In genomic region chr1:44043176-44044070, GRCh38 we compare ENCODE assay signal across 32 cellular contexts. TPM values are rescaled to one million over a fixed set of nuclear protein-coding genes. Genes with fewer than 3 reads are reported as not detected.
A peak's percentile ranks its signal among the peaks of the same experiment; 100 is the strongest.
DNase-seq lines count a peak whose midpoint lies in the region; FAIRE-seq and TF ChIP-seq lines count a peak whose summit lies in the region.
"Had no signal": no experiment of that assay in that cellular context is flagged by ENCODE, and none has a peak within 500 bp of the region (broad histone marks: within the 10 kb centered on the region; RNA-seq: fewer than 3 reads in every experiment).

No MANE protein-coding gene starts in this region.

- H3K27ac ChIP-seq in BLaER1: no peak overlapping the region
- H3K27ac ChIP-seq in H1 (ENCODE audit: low read depth, low read length): no peak overlapping the region
- H3K27ac ChIP-seq in stomach: peak overlapping the region in 1 of 5 donors; percentile 34
- H3K27ac ChIP-seq: gastroesophageal sphincter, GM23248, pancreas, SJSA1, skin epidermis, testis had no signal

- no peak overlapping the region for H3K56ac ChIP-seq in H1 (replicated peaks; ENCODE audit: insufficient read length, low read depth, low read length)

- peak; percentile 55 for DNase-seq in NCI-H69 (lab: John Stamatoyannopoulos, UW)
- no peak for DNase-seq in H1 (ENCODE audit: low read depth in 1 of 2, low spot score in 2 of 2)
- DNase-seq in mesenteric fat pad (ENCODE audit: low spot score): peak; percentile 71
- no peak for DNase-seq in NCI-H2081 (lab: John Stamatoyannopoulos, UW)
- no peak for DNase-seq in LoVo (ENCODE audit: low spot score)
- no peak for DNase-seq in stomach
- no peak for DNase-seq in SK-N-DZ (ENCODE audit: low spot score)
- DNase-seq: activated CD4-positive, alpha-beta T cell treated with anti-CD3 and anti-CD28 coated beads, Interleukin-2, amount 50 U/mL, for 4 hours; activated CD8-positive, alpha-beta memory T cell treated with anti-CD3 and anti-CD28 coated beads, Interleukin-2, amount 10 ng/mL, durations not matched to agents 7 days and 5 days; activated gamma-delta T cell; activated T-cell treated with anti-CD3 and anti-CD28 coated beads, Interleukin-2, amount 50 U/mL, for 4 hours; caudate nucleus; CD4-positive, alpha-beta memory T cell; DMS 273 treated with DMSO at 0.1 percent for 48 hours; Karpas-422; NCI-H1436; NCI-H2107; NCI-H345; NCI-H748 treated with DMSO at 0.1 percent for 48 hours; pancreas; RPMI8226; stimulated activated naive CD4-positive, alpha-beta T cell treated with Interleukin-2 at 50 U/mL for 16 hours; T-helper 1 cell; testis had no signal

- no peak overlapping the region for H3K4me3 ChIP-seq in BLaER1
- H3K4me3 ChIP-seq in H1 (ENCODE audit: extremely low read depth in 1 of 4, insufficient read depth in 2 of 4, low read depth in 3 of 4, low read length in 4 of 4): no peak overlapping the region
- no peak overlapping the region for H3K4me3 ChIP-seq in stomach
- H3K4me3 ChIP-seq: gastroesophageal sphincter, GM23248, pancreas, SJSA1, skin epidermis, testis had no signal

- TF ChIP-seq POLR2A in H1 (IDR thresholded peaks at IDR 0.05; ENCODE audit: control extremely low read depth in 1 of 2, low read depth in 2 of 2, low read length in 2 of 2) (no peak), stomach (IDR thresholded peaks at IDR 0.05) (no peak)

- TF ChIP-seq CTCF in H1 (IDR thresholded peaks at IDR 0.05; ENCODE audit: control extremely low read depth in 1 of 3, insufficient read depth in 1 of 3, low read depth in 1 of 3, low read length in 3 of 3) (no peak), stomach (IDR thresholded peaks at IDR 0.05) (no peak)

- CTCF ChIA-PET in H1 (lab: Charles Lee; ENCODE audit: partially characterized antibody): interaction anchor here (0.9 to 16.4 kb wide), 9 partner anchors 9 to 337 kb away, joined by 3 to 478 read pairs (median 3); partner anchors contain the start of genes CCDC24 and SLC6A9

- no peak overlapping the region for H2BK120ac ChIP-seq in H1 (replicated peaks; ENCODE audit: low read depth, low read length)

- H4K20me1 ChIP-seq in BLaER1 (no peaks in the 10 kb centered on the region), H1 (replicated peaks in 1 of 2; ENCODE audit: control insufficient read depth in 1 of 2, insufficient read depth in 2 of 2, low read length in 2 of 2) (no peaks in the 10 kb centered on the region)

- H3K18ac ChIP-seq in H1 (ENCODE audit: extremely low read depth, low read length): no peak overlapping the region; the same call in 1 of the 2 replicates

- H3K79me2 ChIP-seq in H1 (ENCODE audit: control insufficient read depth in 1 of 2, insufficient read depth in 2 of 2, low read length in 2 of 2): no peaks in the 10 kb centered on the region

- no peak overlapping the region for H2BK5ac ChIP-seq in H1 (ENCODE audit: low read depth, low read length)

- no peak overlapping the region for H3K14ac ChIP-seq in H1 (ENCODE audit: insufficient read length)

- no peak for TF ChIP-seq RAD21 in H1 (IDR thresholded peaks at IDR 0.05 in 1 of 2, conservative IDR thresholded peaks at IDR 0.05 in 1 of 2; ENCODE audit: low read depth in 2 of 2, low read length in 2 of 2)

- peak overlapping the region; percentile 75; the same call in 1 of the 2 replicates for H2BK12ac ChIP-seq in H1 (ENCODE audit: low read depth, low read length)

- intact Hi-C loops in stomach (cut with DNase I; ENCODE audit: low total_unique reads): no loop called here

- H2AFZ ChIP-seq in H1 (ENCODE audit: low read length): no peak overlapping the region
- H2AFZ ChIP-seq: GM23248 had no signal

- 89% methylated on average over 16 of the region's 16 CpGs; no CpG with 5 or more reads in 1 of the 2 experiments for WGBS in H1 (ENCODE audit: extremely low coverage in 1 of 2, insufficient coverage in 1 of 2, insufficient read length in 1 of 2, insufficient replicate concordance in 2 of 2, low coverage in 1 of 2, low lambda C conversion rate in 2 of 2, missing lambda C conversion rate in 1 of 2), 2 experiments
- 65 to 69% (median 68%) methylated on average over 13 to 16 of the region's 16 CpGs for WGBS in stomach, 5 donors

- H3K79me1 ChIP-seq in H1 (ENCODE audit: low read depth, low read length): no peaks in the 10 kb centered on the region

- no peak overlapping the region for H2BK20ac ChIP-seq in H1 (ENCODE audit: low read length)

- no peaks in the 10 kb centered on the region for H3K23me2 ChIP-seq in H1 (ENCODE audit: low read depth, low read length)

- no peak overlapping the region for H2AK5ac ChIP-seq in H1 (ENCODE audit: low read depth, low read length)

- TF ChIP-seq EP300 in H1 (IDR thresholded peaks at IDR 0.05; ENCODE audit: borderline replicate concordance in 1 of 2, low read depth in 2 of 2, low read length in 2 of 2) (no peak), stomach (IDR thresholded peaks at IDR 0.05) (no peak)

- POLR2A ChIA-PET in H1 (lab: Charles Lee; ENCODE audit: partially characterized antibody): interaction anchor here (0.6 to 3.9 kb wide), 13 partner anchors 9 to 1278 kb away, joined by 3 to 18 read pairs (median 4); partner anchors contain the start of genes CCDC24 and SLC6A9

- no peak overlapping the region for H4K5ac ChIP-seq in H1 (ENCODE audit: insufficient read length, low read depth, low read length)

- no peak overlapping the region for H4K91ac ChIP-seq in H1 (replicated peaks; ENCODE audit: insufficient read length, low read length)

- H3K23ac ChIP-seq in H1 (ENCODE audit: insufficient read length): no peak overlapping the region

- H3K27me3 ChIP-seq in BLaER1: no peaks in the 10 kb centered on the region
- peaks cover 0 to 5% (median 0%) of the 10 kb centered on the region in 4 experiments; a peak in 3 of 7 replicates for H3K27me3 ChIP-seq in H1 (replicated peaks in 1 of 4; ENCODE audit: control insufficient read depth in 3 of 4, extremely low read depth in 1 of 4, insufficient read depth in 3 of 4, low read length in 3 of 4)
- H3K27me3 ChIP-seq in stomach: peaks cover 0 to 8% (median 0%) of the 10 kb centered on the region in 3 donors
- H3K27me3 ChIP-seq: gastroesophageal sphincter, pancreas, SJSA1, testis had no signal

- peak overlapping the region; percentile 66 for H3K4ac ChIP-seq in H1 (replicated peaks; ENCODE audit: insufficient read length, low read depth, low read length)

- H3K4me1 ChIP-seq in BLaER1: peaks cover 11% of the 10 kb centered on the region
- peaks cover 0 to 3% (median 2%) of the 10 kb centered on the region in 4 experiments; a peak in 4 of 7 replicates for H3K4me1 ChIP-seq in H1 (replicated peaks in 1 of 4; ENCODE audit: control insufficient read depth in 3 of 4, insufficient read depth in 4 of 4, low read length in 3 of 4)
- H3K4me1 ChIP-seq in stomach: peaks cover 0 to 10% (median 8%) of the 10 kb centered on the region in 4 donors
- H3K4me1 ChIP-seq: pancreas had no signal

- H4K8ac ChIP-seq in H1 (ENCODE audit: extremely low read depth, insufficient read depth, low read length): no peak overlapping the region; the same call in 1 of the 2 replicates

- no peak for FAIRE-seq in H1 (lab: Jason Lieb, UNC)
- FAIRE-seq: endometrium, GM19239, pancreas, urothelium cell line had no signal

- peak overlapping the region; percentile 29; the same call in 1 of the 2 replicates for H3K4me2 ChIP-seq in BLaER1
- no peak overlapping the region for H3K4me2 ChIP-seq in H1 (ENCODE audit: insufficient read depth in 1 of 2, low read depth in 2 of 2, low read length in 2 of 2)

- H3K9ac ChIP-seq in BLaER1 (no peak overlapping the region), H1 (replicated peaks in 1 of 4; ENCODE audit: extremely low read depth in 1 of 4, low read depth in 3 of 4, low read length in 3 of 4) (no peak overlapping the region)
- H3K9ac ChIP-seq: GM23248 had no signal

- no peak overlapping the region for H2BK15ac ChIP-seq in H1 (ENCODE audit: low read length)

- H3K36me3 ChIP-seq in BLaER1 (no peaks in the 10 kb centered on the region), H1 (ENCODE audit: control insufficient read depth in 2 of 4, insufficient read depth in 4 of 4, low read length in 3 of 4) (no peaks in the 10 kb centered on the region), stomach (no peaks in the 10 kb centered on the region)
- H3K36me3 ChIP-seq: gastroesophageal sphincter, pancreas, SJSA1 had no signal

- H3K9me3 ChIP-seq in BLaER1: no peaks in the 10 kb centered on the region
- H3K9me3 ChIP-seq in H1 (ENCODE audit: insufficient read depth in 2 of 2, low read depth in 1 of 2, low read length in 1 of 2): no peaks in the 10 kb centered on the region
- H3K9me3 ChIP-seq in stomach: no peaks in the 10 kb centered on the region
- H3K9me3 ChIP-seq: gastroesophageal sphincter, pancreas, SJSA1, testis had no signal

TF ChIP-seq in H1, 55 proteins besides CTCF, POLR2A, EP300 and RAD21 (continues in another document):
- TF ChIP-seq TAF1 (IDR thresholded peaks at IDR 0.05; ENCODE audit: low read depth, low read length): no peak

RNA-seq across cellular contexts. Expression of gene SLC6A9, which starts 12.2 kb away (rescaled TPM):
- total RNA-seq in H1 (2021; fragmentation: NEBNext Ultra II Directional; extraction: Animal tissue kit (Norgen Biotek cat#: 25700)): 24.1 and 24.2 TPM in 2 replicates
- 20.2 and 34.5 TPM in 2 replicates for polyA plus RNA-seq in H1 (2011; rRNA removed)
- polyA plus RNA-seq in H1 (2011; cell fraction: cytosol; rRNA removed): 13.2 TPM
- 48.7 TPM for polyA plus RNA-seq in H1 (2011; cell fraction: nucleus; rRNA removed)
- 16.1 to 23.0 TPM (median 21.5 TPM) in 4 replicates for polyA plus RNA-seq in H1 (2012, experiment 1 of 2)
- polyA plus RNA-seq in H1 (2012, experiment 2 of 2): 17.6 TPM
- 14.5 TPM for polyA plus RNA-seq in H1 (2013, experiment 1 of 2)
- 14.6 TPM for polyA plus RNA-seq in H1 (2013, experiment 2 of 2)
- 25.8 and 33.4 TPM in 2 replicates for polyA minus RNA-seq in H1 (2011; rRNA and poly(A)+ RNA removed)
- 17.4 TPM for polyA minus RNA-seq in H1 (2011; cell fraction: cytosol; rRNA and poly(A)+ RNA removed)
- polyA minus RNA-seq in H1 (2011; cell fraction: nucleus; rRNA and poly(A)+ RNA removed): 23.0 TPM
- 2.2 TPM for total RNA-seq in mesenteric fat pad
- 10 to 100 TPM in 1 of 5 donors, 1 to 10 TPM in 3, not detected in 1; 1.3 to 40.8 (median 1.9) TPM for total RNA-seq in stomach
- 1 to 10 TPM; 1.1 to 5.7 (median 4.3) TPM for polyA plus RNA-seq in stomach
- 1.4 and 2.4 TPM in 2 replicates for polyA plus RNA-seq in SK-N-DZ (2014; cell fraction: cytosol; rRNA removed)
- polyA plus RNA-seq in SK-N-DZ (2014; cell fraction: nucleus; rRNA removed): 4.3 and 5.4 TPM in 2 replicates
- polyA plus RNA-seq: CD4-positive, alpha-beta memory T cell had no signal

RNA-seq across cellular contexts. Expression of gene CCDC24, which starts 52.0 kb away (rescaled TPM):
- 10.5 and 11.2 TPM in 2 replicates for total RNA-seq in H1 (2021; fragmentation: NEBNext Ultra II Directional; extraction: Animal tissue kit (Norgen Biotek cat#: 25700))
- polyA plus RNA-seq in H1 (2011; rRNA removed) (11.4 and 19.7 TPM in 2 replicates), stomach (10 to 100 TPM in 2 of 3 donors, 1 to 10 TPM in 1; 5.3 to 16.7 (median 14.6) TPM)
- polyA plus RNA-seq in H1 (2011; cell fraction: cytosol; rRNA removed): 12.9 TPM
- polyA plus RNA-seq in H1 (2011; cell fraction: nucleus; rRNA removed): 18.6 TPM
- 9.6 to 17.8 TPM (median 12.7 TPM) in 4 replicates for polyA plus RNA-seq in H1 (2012, experiment 1 of 2)
- 10.0 TPM for polyA plus RNA-seq in H1 (2012, experiment 2 of 2)
- polyA plus RNA-seq in H1 (2013, experiment 1 of 2): 8.4 TPM
- 9.2 TPM for polyA plus RNA-seq in H1 (2013, experiment 2 of 2)
- 2.1 and 2.5 TPM in 2 replicates for polyA minus RNA-seq in H1 (2011; rRNA and poly(A)+ RNA removed)
- 7.6 TPM for polyA minus RNA-seq in H1 (2011; cell fraction: cytosol; rRNA and poly(A)+ RNA removed)
- polyA minus RNA-seq in H1 (2011; cell fraction: nucleus; rRNA and poly(A)+ RNA removed): 4.4 TPM
- total RNA-seq in mesenteric fat pad (3.9 TPM), stomach (10 to 100 TPM in 2 of 5 donors, 1 to 10 TPM in 3; 1.2 to 32.4 (median 6.7) TPM)
- 5.1 and 7.1 TPM in 2 replicates for polyA plus RNA-seq in SK-N-DZ (2014; cell fraction: cytosol; rRNA removed)
- polyA plus RNA-seq in SK-N-DZ (2014; cell fraction: nucleus; rRNA removed): 11.6 and 14.3 TPM in 2 replicates

Comparison
In these comparisons a context has a peak if more than half of its experiments do, and no peak if none do; other contexts are left out.
1. DNase-seq: peak in NCI-H69 (single experiment) and mesenteric fat pad (single experiment); none in H1 (0 of 2), NCI-H2081 (0 of 2), LoVo (single experiment), stomach (single experiment) and SK-N-DZ (single experiment).